ENCODE assay signal across 28 cellular contexts in genomic region chr10:126586878-126587277, GRCh38.
"Had no signal": no experiment of that assay in that cellular context is flagged by ENCODE, and none has a peak within 500 bp of the region (broad histone marks: within the 10 kb centered on the region; RNA-seq: fewer than 3 reads in every experiment).

No MANE protein-coding gene starts in this region.

- H3K4me1 ChIP-seq: colonic mucosa, esophagus muscularis mucosa, esophagus squamous epithelium, foreskin keratinocyte, gastrocnemius medialis, gastroesophageal sphincter, heart left ventricle, heart right ventricle had no signal

- FAIRE-seq: endometrium, endothelial cell of umbilical vein, frontal cortex had no signal

- H3K4me3 ChIP-seq: colonic mucosa, coronary artery, esophagus muscularis mucosa, esophagus squamous epithelium, gastrocnemius medialis, gastroesophageal sphincter, heart left ventricle, heart right ventricle, hepatocyte had no signal

- ATAC-seq: effector memory CD8-positive, alpha-beta T cell; esophagus mucosa; foreskin keratinocyte; gastrocnemius medialis; gastroesophageal sphincter; heart left ventricle; heart right ventricle had no signal

- H3K4me3 Mint-ChIP-seq: dendritic cell treated with granulocyte-macrophage colony-stimulating factor and Interleukin-4, amounts not matched to agents 40 ng/mL and 50 ng/mL, for 4 days; effector memory CD8-positive, alpha-beta T cell; endodermal cell had no signal

- H3K9me3 Mint-ChIP-seq: dendritic cell treated with granulocyte-macrophage colony-stimulating factor and Interleukin-4, amounts not matched to agents 40 ng/mL and 50 ng/mL, for 4 days; endodermal cell had no signal

- H3K9me3 ChIP-seq: colonic mucosa, esophagus muscularis mucosa, esophagus squamous epithelium, gastroesophageal sphincter, heart left ventricle, heart right ventricle had no signal

- H2AFZ ChIP-seq: hepatocyte had no signal

- DNase-seq: colonic mucosa; cortex of kidney; dermis blood vessel endothelial cell; dorsolateral prefrontal cortex; effector CD4-positive, alpha-beta T cell; effector CD8-positive, alpha-beta T cell; effector memory CD4-positive, alpha-beta T cell; effector memory CD8-positive, alpha-beta T cell; endodermal cell; erythroblast; esophagus squamous epithelium; foreskin fibroblast; foreskin keratinocyte; foreskin melanocyte; gastrocnemius medialis; glutamatergic neuron; heart left ventricle; heart right ventricle had no signal

- H3K79me2 ChIP-seq: hepatocyte had no signal

- H3K27ac ChIP-seq: colonic mucosa, coronary artery, epithelial cell of prostate, esophagus muscularis mucosa, esophagus squamous epithelium, foreskin keratinocyte, gastrocnemius medialis, gastroesophageal sphincter, heart left ventricle, heart right ventricle, hepatocyte had no signal

- H3K36me3 ChIP-seq: colonic mucosa, esophagus muscularis mucosa, esophagus squamous epithelium, gastrocnemius medialis, gastroesophageal sphincter, heart left ventricle, heart right ventricle had no signal

- H3K27ac Mint-ChIP-seq: dendritic cell treated with granulocyte-macrophage colony-stimulating factor and Interleukin-4, amounts not matched to agents 40 ng/mL and 50 ng/mL, for 4 days; effector memory CD8-positive, alpha-beta T cell; endodermal cell had no signal

- H3K27me3 ChIP-seq: colonic mucosa, foreskin keratinocyte, gastrocnemius medialis had no signal

- H3K4me2 ChIP-seq: hepatocyte had no signal

- H3K27me3 Mint-ChIP-seq: dendritic cell treated with granulocyte-macrophage colony-stimulating factor and Interleukin-4, amounts not matched to agents 40 ng/mL and 50 ng/mL, for 4 days had no signal
